Comparison of ENCODE assay signal across 9 cellular contexts in the genomic region with DNA sequence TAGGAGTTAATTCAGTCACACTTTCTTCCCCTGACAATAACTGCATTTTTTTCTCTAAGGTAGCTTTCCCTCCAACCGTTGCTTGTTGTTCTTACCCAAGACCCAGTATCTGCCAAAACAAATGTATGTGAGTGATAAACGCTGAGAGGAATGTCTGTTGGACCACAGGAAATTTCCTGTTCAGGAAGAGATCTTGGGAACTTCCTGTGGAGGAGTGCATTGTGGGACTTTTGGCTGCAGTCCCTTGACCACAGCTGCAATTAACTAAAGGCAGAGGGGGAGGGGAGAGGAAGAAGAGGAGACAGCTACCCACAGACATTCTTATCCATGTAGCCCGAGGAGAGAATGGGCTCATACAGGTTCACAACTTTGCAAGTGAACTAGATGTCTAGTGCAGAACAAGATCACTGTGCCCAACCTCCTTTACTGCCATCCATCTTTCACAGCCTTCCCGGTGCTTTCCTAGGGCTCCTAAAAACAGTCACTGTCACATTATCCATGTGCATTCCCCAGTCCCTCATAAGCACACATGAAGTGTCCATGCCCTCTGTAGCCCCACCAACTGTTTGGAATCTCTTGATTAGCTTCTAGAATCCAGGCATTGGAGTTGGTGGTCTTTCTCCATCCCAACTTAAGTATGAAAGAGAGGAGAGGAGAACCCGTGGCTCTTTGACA.
DNase-seq lines count a peak whose midpoint lies in the region; ATAC-seq, FAIRE-seq and TF ChIP-seq lines count a peak whose summit lies in the region.
"Had no signal": no experiment of that assay in that cellular context is flagged by ENCODE, and none has a peak within 500 bp of the region (broad histone marks: within the 10 kb centered on the region; RNA-seq: fewer than 3 reads in every experiment).

No MANE protein-coding gene starts in this region.

- H3K27ac Mint-ChIP-seq in nephron: peak overlapping the region in 2 of 3 experiments; percentile 36 to 70

- peaks cover 13% of the 10 kb centered on the region for H3K36me3 Mint-ChIP-seq in nephron (ENCODE audit: low read depth)

- no peaks in the 10 kb centered on the region for H3K27me3 ChIP-seq in bronchial epithelial cell (ENCODE audit: control insufficient read depth, insufficient read depth, low read length)

- DNase-seq in GM03348 (ENCODE audit: low spot score): peak; percentile 64
- peak; percentile 90 for DNase-seq in NOMO-1 treated with DMSO at 0.1 percent for 48 hours (lab: John Stamatoyannopoulos, UW; ENCODE audit: unreplicated experiment)
- DNase-seq in bronchial epithelial cell (ENCODE audit: low read depth): peak; percentile 85
- DNase-seq in NCI-H2196 treated with DMSO at 0.1 percent for 48 hours (lab: John Stamatoyannopoulos, UW; ENCODE audit: unreplicated experiment): no peak
- DNase-seq in NCI-H1930 (lab: John Stamatoyannopoulos, UW): no peak

- H3K36me3 ChIP-seq in bronchial epithelial cell (ENCODE audit: control insufficient read depth, insufficient read depth, low read length): no peaks in the 10 kb centered on the region

- TF ChIP-seq CTCF in bronchial epithelial cell (IDR thresholded peaks at IDR 0.05; ENCODE audit: insufficient read depth, low read length, severe bottlenecking) (no peak), nephron (IDR thresholded peaks at IDR 0.05; ENCODE audit: unreplicated experiment in 3 of 3) (no peak)

- H3K9me3 Mint-ChIP-seq in nephron: no peaks in the 10 kb centered on the region
- H3K9me3 Mint-ChIP-seq: central memory CD8-positive, alpha-beta T cell had no signal

- no peak overlapping the region for H3K4me3 Mint-ChIP-seq in nephron
- H3K4me3 Mint-ChIP-seq: central memory CD8-positive, alpha-beta T cell had no signal

- no peaks in the 10 kb centered on the region for H3K27me3 Mint-ChIP-seq in nephron (ENCODE audit: low read depth)
- H3K27me3 Mint-ChIP-seq: central memory CD8-positive, alpha-beta T cell had no signal

- no peak overlapping the region for H3K4me3 ChIP-seq in bronchial epithelial cell (ENCODE audit: low read depth, low read length)

- H3K4me1 Mint-ChIP-seq in nephron: peaks cover 45% of the 10 kb centered on the region

- peak; percentile 62 for FAIRE-seq in bronchial epithelial cell (lab: Jason Lieb, UNC)

- ATAC-seq in GM18909 (IDR thresholded peaks at IDR 0.05; ENCODE audit: poor library complexity, unreplicated experiment) (no peak), GM19351 (IDR thresholded peaks at IDR 0.05; ENCODE audit: unreplicated experiment) (no peak)

Comparison
In these comparisons a context has a peak if more than half of its experiments do, and no peak if none do; other contexts are left out.
1. DNase-seq: peak in GM03348 (single experiment), NOMO-1 treated with DMSO at 0.1 percent for 48 hours (single experiment) and bronchial epithelial cell (single experiment); none in NCI-H2196 treated with DMSO at 0.1 percent for 48 hours (single experiment) and NCI-H1930 (0 of 2).